ENCODE assay signal across 8 cellular contexts in genomic region chr2:70984576-70985282, GRCh38. TPM values are rescaled to one million over a fixed set of nuclear protein-coding genes. Genes with fewer than 3 reads are reported as not detected.
DNase-seq lines count a peak whose midpoint lies in the region; TF ChIP-seq lines count a peak whose summit lies in the region.

No MANE protein-coding gene starts in this region.

- no peaks in the 10 kb centered on the region for H3K79me2 ChIP-seq in trophoblast cell (ENCODE audit: control insufficient read depth, insufficient read depth, low read length, poor library complexity)

- H3K14ac ChIP-seq in trophoblast cell (ENCODE audit: low read length), result no peak overlapping the region

- no peak overlapping the region for H4K12ac ChIP-seq in trophoblast cell (ENCODE audit: low read depth, low read length)

- peak; percentile 77 for TF ChIP-seq CTCF in GM12864 (IDR thresholded peaks at IDR 0.05; ENCODE audit: low read depth, low read length, missing control alignments)
- TF ChIP-seq CTCF in fibroblast of mammary gland (conservative IDR thresholded peaks at IDR 0.05; ENCODE audit: control insufficient read depth, insufficient read depth, low read depth, low read length), result peak; percentile 68

- no peak overlapping the region for H2AK5ac ChIP-seq in trophoblast cell (ENCODE audit: low read length)

- no peak overlapping the region for H3K9ac ChIP-seq in trophoblast cell (ENCODE audit: low read length)

- H3K79me1 ChIP-seq in trophoblast cell (ENCODE audit: low read length), result no peaks in the 10 kb centered on the region

- H3K18ac ChIP-seq in trophoblast cell (ENCODE audit: low read length), result no peak overlapping the region

- no peak overlapping the region for H3K4ac ChIP-seq in trophoblast cell (ENCODE audit: low read depth, low read length)

- no peak overlapping the region for H3K4me2 ChIP-seq in trophoblast cell (ENCODE audit: low read length)

- no peak overlapping the region for H4K8ac ChIP-seq in trophoblast cell (ENCODE audit: low read depth, low read length)

- H2BK5ac ChIP-seq in trophoblast cell (ENCODE audit: low read depth, low read length, poor library complexity), result no peak overlapping the region

- no peak overlapping the region for H2BK12ac ChIP-seq in trophoblast cell (ENCODE audit: low read length)

- H3K4me1 ChIP-seq in trophoblast cell (ENCODE audit: control insufficient read depth in 1 of 2, insufficient read depth in 2 of 2, low read length in 2 of 2), result no peaks in the 10 kb centered on the region

- no CpG with 5 or more reads among the region's 32 CpGs for WGBS in trophoblast cell (ENCODE audit: extremely low coverage, insufficient coverage, insufficient read length)

- no peak overlapping the region for H4K91ac ChIP-seq in trophoblast cell (ENCODE audit: low read depth, low read length)

- H3K36me3 ChIP-seq in H7 (replicated peaks; ENCODE audit: control insufficient read depth, insufficient read depth, low read length), result peaks cover 5% of the 10 kb centered on the region
- H3K36me3 ChIP-seq in trophoblast cell (ENCODE audit: control insufficient read depth in 1 of 2, insufficient read depth in 2 of 2, low read length in 2 of 2), result peaks cover 23 to 34% of the 10 kb centered on the region in 2 experiments

- no peak overlapping the region for H3K27ac ChIP-seq in trophoblast cell (ENCODE audit: low read depth, low read length)

- no peak overlapping the region for H2BK120ac ChIP-seq in trophoblast cell (ENCODE audit: insufficient read depth, low read length, poor library complexity)

- no peak overlapping the region for H3K23ac ChIP-seq in trophoblast cell (ENCODE audit: low read length)

- H3K27me3 ChIP-seq in H7 (ENCODE audit: control insufficient read depth, insufficient read depth, low read length) (peaks cover under 1% of the 10 kb centered on the region), trophoblast cell (ENCODE audit: insufficient read depth, low read length) (no peaks in the 10 kb centered on the region)

- H3K4me3 ChIP-seq in GM12864 (ENCODE audit: low read depth, low read length) (no peak overlapping the region), H7 (ENCODE audit: insufficient read depth, low read depth, low read length) (no peak overlapping the region), fibroblast of mammary gland (ENCODE audit: control insufficient read depth, low read depth, low read length) (no peak overlapping the region), trophoblast cell (ENCODE audit: low read depth, low read length) (no peak overlapping the region)

- H3K9me3 ChIP-seq in trophoblast cell (ENCODE audit: insufficient read depth, low read depth, low read length), result peaks cover under 1% of the 10 kb centered on the region

- H2AFZ ChIP-seq in trophoblast cell (ENCODE audit: insufficient read depth, low read length, poor library complexity), result no peak overlapping the region

- DNase-seq in GM12864 (ENCODE audit: low read depth) (no peak), H7 (peak; percentile 94), NCI-H1694 (lab: John Stamatoyannopoulos, UW) (peak; percentile 13), activated T-cell treated with anti-CD3 and anti-CD28 coated beads for 24 hours (ENCODE audit: low read depth) (peak; percentile 75), fibroblast of mammary gland (ENCODE audit: low read depth) (peak; percentile 47), trophoblast cell (peak; percentile 69 to 78), ureter (ENCODE audit: low spot score) (peak; percentile 49), NCI-H1436 treated with DMSO at 0.1 percent for 48 hours (lab: John Stamatoyannopoulos, UW) (no peak)

RNA-seq across cellular contexts. Expression of gene ANKRD53, which starts 6.3 kb away (rescaled TPM):
- not detected in 2 replicates for total RNA-seq in H7 (2014; rRNA removed; shearing (Covaris generic))
- 0.73 and 0.86 TPM in 2 replicates for polyA plus RNA-seq in trophoblast cell (2013)
- total RNA-seq in ureter, result 1.8 TPM

RNA-seq across cellular contexts. Expression of gene TEX261, which starts 9.9 kb away (rescaled TPM):
- total RNA-seq in H7 (2014; rRNA removed; shearing (Covaris generic)), result 13.4 and 13.5 TPM in 2 replicates
- polyA plus RNA-seq in trophoblast cell (2013), result 44.4 and 47.5 TPM in 2 replicates
- 74.5 TPM for total RNA-seq in ureter

RNA-seq across cellular contexts. Expression of gene ATP6V1B1, which starts 49.0 kb away (rescaled TPM):
- 0.14 TPM in 1 of 2 replicates, not detected in the other for total RNA-seq in H7 (2014; rRNA removed; shearing (Covaris generic))
- polyA plus RNA-seq in trophoblast cell (2013), result 0.86 and 1.00 TPM in 2 replicates
- total RNA-seq in ureter, result 2.4 TPM

Comparison
In these comparisons a context has a peak if more than half of its experiments do, and no peak if none do; other contexts are left out.
1. DNase-seq: peak in H7 (single experiment), NCI-H1694 (single experiment), activated T-cell treated with anti-CD3 and anti-CD28 coated beads for 24 hours (single experiment), fibroblast of mammary gland (single experiment), trophoblast cell (2 of 2) and ureter (single experiment); none in GM12864 (single experiment) and NCI-H1436 treated with DMSO at 0.1 percent for 48 hours (single experiment).